Comparison of ENCODE assay signal across 17 cellular contexts in genomic region chr9:36031774-36032565, GRCh38.
"Had no signal": no experiment of that assay in that cellular context is flagged by ENCODE, and none has a peak within 500 bp of the region (broad histone marks: within the 10 kb centered on the region; RNA-seq: fewer than 3 reads in every experiment).

No MANE protein-coding gene starts in this region.

- ATAC-seq: effector memory CD8-positive, alpha-beta T cell; left colon; right lobe of liver; stimulated activated memory B cell treated with anti-CD40 and anti-IgM and Interleukin-4, amounts not matched to agents 10 μg/mL and 1 μg/mL and 100 μg/mL, for 72 hours had no signal

- H3K9me3 ChIP-seq: breast epithelium, esophagus muscularis mucosa, right lobe of liver, stomach, transverse colon, uterus had no signal

- DNase-seq: activated gamma-delta T cell treated with Interleukin-2 at 50 U/mL for 16 hours; activated T-cell treated with anti-CD3 and anti-CD28 coated beads, Interleukin-2, amount 50 U/mL, for 1 hour; dorsolateral prefrontal cortex; effector memory CD8-positive, alpha-beta T cell; left colon; naive B cell; occipital lobe; posterior cingulate gyrus; right lobe of liver; small intestine; stimulated activated CD4-positive, alpha-beta T cell treated with anti-CD3 and anti-CD28 coated beads, Interleukin-15, amount 100 ng/mL, for 24 hours; stomach; transverse colon; uterus had no signal

- H3K4me1 ChIP-seq: breast epithelium, right lobe of liver, uterus had no signal

- H3K36me3 ChIP-seq: breast epithelium, esophagus muscularis mucosa, right lobe of liver, stomach, transverse colon, uterus had no signal

- H3K27ac ChIP-seq: dorsolateral prefrontal cortex, esophagus muscularis mucosa, right lobe of liver, stomach, transverse colon, uterus had no signal

- H3K27me3 ChIP-seq: breast epithelium, dorsolateral prefrontal cortex, esophagus muscularis mucosa, right lobe of liver, transverse colon, uterus had no signal

- H3K4me3 ChIP-seq: breast epithelium, dorsolateral prefrontal cortex, esophagus muscularis mucosa, right lobe of liver, stomach, transverse colon, uterus had no signal
